In genomic region chr5:161783297-161783696, GRCh38 we compare ENCODE assay signal across 2 cellular contexts.
TF ChIP-seq lines count a peak whose summit lies in the region.

No MANE protein-coding gene starts in this region.

TF ChIP-seq in HepG2, 621 proteins besides CTCF, POLR2A, EP300 and RAD21:
- TF ChIP-seq TRIM22 (IDR thresholded peaks at IDR 0.05) (no peak), ZSCAN20 (CRISPR knock-in tag; IDR thresholded peaks at IDR 0.05; ENCODE audit: borderline replicate concordance) (no peak), MAFK (conservative IDR thresholded peaks at IDR 0.05 in 1 of 2, IDR thresholded peaks at IDR 0.05 in 1 of 2; ENCODE audit: low read length in 2 of 2) (peak; percentile 28 to 72; a peak in 2 of 4 replicates), PLRG1 (conservative IDR thresholded peaks at IDR 0.05) (no peak), ZNF816 (CRISPR knock-in tag; IDR thresholded peaks at IDR 0.05; ENCODE audit: borderline replicate concordance) (no peak), ZBED4 (CRISPR knock-in tag; IDR thresholded peaks at IDR 0.05; ENCODE audit: borderline replicate concordance) (no peak), AKAP8 (CRISPR knock-in tag; IDR thresholded peaks at IDR 0.05) (no peak), MAFF (IDR thresholded peaks at IDR 0.05; ENCODE audit: low read depth, low read length) (peak; percentile 51; the same call in 1 of the 2 replicates)

TF ChIP-seq in K562, 482 proteins besides CTCF, POLR2A, EP300 and RAD21 (continued from another document):
- no peak for TF ChIP-seq TFAP4 (CRISPR knock-in tag; IDR thresholded peaks at IDR 0.05; ENCODE audit: borderline replicate concordance)
- TF ChIP-seq MAX (CRISPR knock-in tag; IDR thresholded peaks at IDR 0.05) = no peak
TF ChIP-seq in K562: peak in this region for 1.
